In genomic region chr19:17933414-17934129, GRCh38 we compare ENCODE assay signal across 8 cellular contexts. TPM values are rescaled to one million over a fixed set of nuclear protein-coding genes. Genes with fewer than 3 reads are reported as not detected.
DNase-seq lines count a peak whose midpoint lies in the region; ATAC-seq and TF ChIP-seq lines count a peak whose summit lies in the region.

No MANE protein-coding gene starts in this region.

- intact Hi-C loops in esophagus squamous epithelium (cut with DNase I), result loop anchor here (5.0 kb wide), 1 partner anchor 66 kb away; no protein-coding TSS in a partner anchor
- intact Hi-C loops in prostate gland (cut with DNase I), result loop anchor here (2.0 kb wide), 1 partner anchor 75 kb away; the partner anchor contains the start of gene RPL18A

- H3K9me3 ChIP-seq in esophagus squamous epithelium (no peaks in the 10 kb centered on the region), prostate gland (no peaks in the 10 kb centered on the region)

- 15 to 16% methylated on average over 19 of the region's 19 CpGs for WGBS in esophagus squamous epithelium, 2 donors
- WGBS in prostate gland, result 21% methylated on average over 19 of the region's 19 CpGs

- H3K27me3 ChIP-seq in esophagus squamous epithelium (no peaks in the 10 kb centered on the region), prostate gland (replicated peaks; ENCODE audit: insufficient read depth) (no peaks in the 10 kb centered on the region)

- peaks cover 20 to 31% (median 20%) of the 10 kb centered on the region in 3 donors for H3K4me1 ChIP-seq in esophagus squamous epithelium
- peaks cover 9% of the 10 kb centered on the region for H3K4me1 ChIP-seq in prostate gland (replicated peaks)

- no peak for ATAC-seq in GM21360 (IDR thresholded peaks at IDR 0.05; ENCODE audit: unreplicated experiment)

- DNase-seq in RPMI8226 (peak; percentile 36), esophagus squamous epithelium (lab: John Stamatoyannopoulos, UW) (no peak), prostate gland (ENCODE audit: low spot score) (no peak), retina (no peak), GM03348 (ENCODE audit: low spot score) (no peak)
- DNase-seq in activated CD4-positive, CD25-positive, alpha-beta regulatory T cell treated with anti-CD3 and anti-CD28 coated beads, Interleukin-2, amount 50 U/mL, for 72 hours, result no peak

- TF ChIP-seq POLR2A in esophagus squamous epithelium (IDR thresholded peaks at IDR 0.05) (no peak), prostate gland (IDR thresholded peaks at IDR 0.05) (no peak)

- H3K36me3 ChIP-seq in esophagus squamous epithelium (peaks cover 0 to 23% (median 0%) of the 10 kb centered on the region in 3 donors), prostate gland (no peaks in the 10 kb centered on the region)

- no peak for TF ChIP-seq CTCF in GM12875 (IDR thresholded peaks at IDR 0.05; ENCODE audit: borderline replicate concordance, insufficient read depth, low read depth, low read length)
- no peak for TF ChIP-seq CTCF in esophagus squamous epithelium (IDR thresholded peaks at IDR 0.05)
- TF ChIP-seq CTCF in prostate gland (IDR thresholded peaks at IDR 0.05), result no peak

- H3K27ac ChIP-seq in esophagus squamous epithelium (peak overlapping the region; percentile 85 to 95 (median 92)), prostate gland (peak overlapping the region; percentile 88 to 91)

- H3K4me3 ChIP-seq in GM12875 (ENCODE audit: low read depth, low read length) (peak overlapping the region; percentile 100), esophagus squamous epithelium (peak overlapping the region; percentile 80 to 98 (median 88)), prostate gland (peak overlapping the region; percentile 83 to 86)

RNA-seq across cellular contexts. Expression of gene CCDC124, which starts 0.8 kb away (rescaled TPM):
- 10 to 100 TPM; 50.2 to 80.6 (median 54.5) TPM for total RNA-seq in esophagus squamous epithelium
- total RNA-seq in prostate gland, result 10 to 100 TPM; 48.7 to 52.2 TPM

RNA-seq across cellular contexts. Expression of gene KCNN1, which starts 33.3 kb away (rescaled TPM):
- total RNA-seq in esophagus squamous epithelium (1 to 10 TPM in 1 of 4 donors, under 1 TPM in 1, not detected in 2; 0.22 to 3.1 TPM), prostate gland (1 to 10 TPM in 1 of 2 donors, under 1 TPM in 1; 0.36 to 5.6 TPM)
